ENCODE assay signal across 8 cellular contexts in genomic region chr17:44217738-44218343, GRCh38. TPM values are rescaled to one million over a fixed set of nuclear protein-coding genes. Genes with fewer than 3 reads are reported as not detected.
DNase-seq lines count a peak whose midpoint lies in the region; ATAC-seq, FAIRE-seq and TF ChIP-seq lines count a peak whose summit lies in the region.

No MANE protein-coding gene starts in this region.

- peaks cover 0 to 46% (median 31%) of the 10 kb centered on the region in 9 donors for H3K36me3 ChIP-seq in heart right ventricle
- peaks cover 25 to 29% of the 10 kb centered on the region in 2 experiments for H3K36me3 ChIP-seq in GM12878 (ENCODE audit: control insufficient read depth in 2 of 2, insufficient read depth in 2 of 2, low read length in 1 of 2)
- H3K36me3 ChIP-seq in mesodermal cell (ENCODE audit: control insufficient read depth, insufficient read depth, low read length): peaks cover 41% of the 10 kb centered on the region

- H3K9me3 ChIP-seq in heart right ventricle (no peaks in the 10 kb centered on the region), GM12878 (replicated peaks; ENCODE audit: control insufficient read depth, insufficient read depth, low read length) (no peaks in the 10 kb centered on the region), mesodermal cell (ENCODE audit: control insufficient read depth, low read length) (no peaks in the 10 kb centered on the region)

- RAD21 ChIA-PET in GM12878 (lab: Charles Lee; ENCODE audit: unreplicated experiment): interaction anchor here (0.7 to 2.4 kb wide), 13 partner anchors 8 to 274 kb away, joined by 3 to 14 read pairs (median 5); partner anchors contain the start of genes ATXN7L3 and GRN

- intact Hi-C loops in heart right ventricle (cut with DNase I) (loop anchor here in 3 of 10 donors (2.0 to 5.0 kb wide), 3 partner anchors 31 to 107 kb away; partner anchors contain the start of genes SLC25A39 (in 2 of the 3) and TMUB2 (in 1 of the 3)), Right ventricle myocardium superior (cut with DNase I) (no loop called here), GM12878 (cut with micrococcal nuclease; ENCODE audit: unreplicated experiment) (loop anchor here (2.0 to 10.0 kb wide), 2 partner anchors 131 to 287 kb away; partner anchors contain the start of gene GPATCH8)

- H3K27me3 ChIP-seq in heart right ventricle: no peaks in the 10 kb centered on the region
- H3K27me3 ChIP-seq in GM12878 (replicated peaks in 1 of 2; ENCODE audit: control insufficient read depth in 2 of 2, insufficient read depth in 2 of 2, low read length in 1 of 2): no peaks in the 10 kb centered on the region

- H3K4me2 ChIP-seq in GM12878 (ENCODE audit: control insufficient read depth, insufficient read depth): peak overlapping the region; percentile 97

- ATAC-seq in heart right ventricle (no peak), Right ventricle myocardium superior (ENCODE audit: poor library complexity) (no peak), GM12878 (no peak), GM18861 (IDR thresholded peaks at IDR 0.05; ENCODE audit: unreplicated experiment) (no peak), GM19463 (IDR thresholded peaks at IDR 0.05; ENCODE audit: unreplicated experiment) (no peak)

- no peak for FAIRE-seq in GM12878 (lab: Jason Lieb, UNC)

- peak overlapping the region; percentile 23 to 98 (median 92) for H3K4me3 ChIP-seq in heart right ventricle
- peak overlapping the region; percentile 82 for H3K4me3 ChIP-seq in GM12878
- peak overlapping the region; percentile 72 for H3K4me3 ChIP-seq in mesodermal cell (ENCODE audit: extremely low read depth, insufficient read depth, low read length, poor library complexity, severe bottlenecking)

- peak overlapping the region in 9 of 10 donors; percentile 98 to 100 (median 100) for H3K27ac ChIP-seq in heart right ventricle
- peak overlapping the region; percentile 80 for H3K27ac ChIP-seq in GM12878 (ENCODE audit: control insufficient read depth, insufficient read depth)
- H3K27ac ChIP-seq in mesodermal cell (ENCODE audit: low read depth, low read length, severe bottlenecking): peak overlapping the region; percentile 86

- no peaks in the 10 kb centered on the region for H4K20me1 ChIP-seq in GM12878 (ENCODE audit: control insufficient read depth, insufficient read depth)

- POLR2A ChIA-PET in GM12878 (lab: Charles Lee): interaction anchor here (0.6 to 3.0 kb wide), 12 partner anchors 8 to 377 kb away, joined by 3 to 30 read pairs (median 5); partner anchors contain the start of genes GPATCH8, GRN, SLC25A39 and TMUB2

- peaks cover 71% of the 10 kb centered on the region for H3K79me2 ChIP-seq in GM12878 (ENCODE audit: control insufficient read depth, insufficient read depth, low read length)

- H3K4me1 ChIP-seq in heart right ventricle: peaks cover 5 to 43% (median 31%) of the 10 kb centered on the region in 9 donors
- H3K4me1 ChIP-seq in GM12878 (ENCODE audit: control insufficient read depth, insufficient read depth, low read length): peaks cover 20% of the 10 kb centered on the region
- H3K4me1 ChIP-seq in mesodermal cell (ENCODE audit: control insufficient read depth, insufficient read depth, low read length, poor library complexity, severe bottlenecking): peaks cover 8% of the 10 kb centered on the region

- CTCF ChIA-PET in GM12878 (lab: Yijun Ruan, JAX): interaction anchor here (0.9 to 3.9 kb wide), 11 partner anchors 8 to 306 kb away, joined by 3 to 43 read pairs (median 8); partner anchors contain the start of genes ATXN7L3, GRN, SLC25A39 and TMUB2

- TF ChIP-seq RAD21 in GM12878 (IDR thresholded peaks at IDR 0.05; ENCODE audit: insufficient read depth, low read depth, low read length): no peak

- TF ChIP-seq CTCF in heart right ventricle (IDR thresholded peaks at IDR 0.05): no peak
- no peak for TF ChIP-seq CTCF in GM12878 (IDR thresholded peaks at IDR 0.05 in 2 of 3, conservative IDR thresholded peaks at IDR 0.05 in 1 of 3; ENCODE audit: control insufficient read depth in 2 of 3, extremely low read depth in 1 of 3, insufficient read depth in 1 of 3, low read depth in 3 of 3, low read length in 3 of 3)

- peak overlapping the region; percentile 77 for H3K9ac ChIP-seq in GM12878 (ENCODE audit: control insufficient read depth, insufficient read depth, low read length)

- in situ Hi-C loops in GM12878 (cut with MboI): loop anchor here (25.0 kb wide), 1 partner anchor 294 kb away; the partner anchor contains the start of gene GPATCH8

- TF ChIP-seq POLR2A in GM12878 (IDR thresholded peaks at IDR 0.05; ENCODE audit: low read depth, low read length): no peak; the same call in 1 of the 2 replicates

- peak in 1 of 2 donors; percentile 27 for DNase-seq in heart right ventricle
- DNase-seq in Right ventricle myocardium superior: no peak
- no peak for DNase-seq in GM12878 (ENCODE audit: low read depth, low spot score)
- DNase-seq in stimulated activated CD4-positive, alpha-beta T cell treated with anti-CD3 and anti-CD28 coated beads, Interleukin-15, amount 100 ng/mL, for 24 hours: no peak
- no peak for DNase-seq in NCI-H2196 treated with DMSO at 0.1 percent for 48 hours (lab: John Stamatoyannopoulos, UW; ENCODE audit: unreplicated experiment)

- WGBS in heart right ventricle, 2 donors: 6 to 8% methylated on average over 10 of the region's 10 CpGs
- WGBS in GM12878 (ENCODE audit: insufficient coverage, insufficient replicate concordance, low lambda C conversion rate, missing lambda C conversion rate): 0% methylated on average over 10 of the region's 10 CpGs
- WGBS in mesodermal cell (ENCODE audit: insufficient coverage in 2 of 2), 2 experiments: 23% methylated on average over 10 of the region's 10 CpGs; no CpG with 5 or more reads in 1 of the 2 experiments

- no peak for TF ChIP-seq EP300 in GM12878 (IDR thresholded peaks at IDR 0.05; ENCODE audit: borderline replicate concordance in 1 of 2, control insufficient read depth in 1 of 2, low read depth in 2 of 2, low read length in 2 of 2)

- peak overlapping the region; percentile 21 for H2AFZ ChIP-seq in GM12878 (ENCODE audit: control insufficient read depth, low read depth, low read length)

- SMC1A ChIA-PET in GM12878 (lab: Charles Lee; ENCODE audit: uncharacterized antibody, unreplicated experiment): interaction anchor here (0.7 to 2.6 kb wide), 10 partner anchors 8 to 130 kb away, joined by 3 to 14 read pairs (median 7); partner anchors contain the start of genes GRN and SLC25A39

- BruUV-seq in GM12878 (replicated peaks; lab: Mats Ljungman, UMichigan): no TSS peak

RNA-seq across cellular contexts. Expression of gene UBTF, which starts 1.6 kb away (rescaled TPM):
- total RNA-seq in heart right ventricle (10 to 100 TPM; 35.9 to 56.3 (median 42.5) TPM), Right ventricle myocardium superior (52.7 TPM), GM12878 (2014; rRNA removed) (91.9 and 92.2 TPM in 2 replicates), GM12878 (2014; rRNA removed; fragmentation: Illumina TruSeq; extraction: Trizol) (71.8 and 80.6 TPM in 2 replicates), GM12878 (2021) (118 and 124 TPM in 2 replicates)
- polyA plus RNA-seq in heart right ventricle (10 to 100 TPM; 30.8 to 34.4 TPM), GM12878 (2011; rRNA removed) (28.5 and 32.9 TPM in 2 replicates), GM12878 (2014; fragmentation: Illumina TruSeq; extraction: Trizol) (78.4 and 110 TPM in 2 replicates), GM12878 (2014; fragmentation: Nextera tagmentation; extraction: Ambion mirVana) (1 to 10 TPM; 2.2 to 4.3 TPM), GM12878 (2014; rRNA removed) (79.5 and 89.3 TPM in 2 replicates), GM12878 (2016; fragmentation: Nextera tagmentation; extraction: Ambion mirVana) (10 to 100 TPM; 77.0 to 79.8 TPM)
- 81.2 and 86.5 TPM in 2 replicates for total RNA-seq in GM12878 (2013; cell fraction: nucleolus; rRNA removed)
- 26.0 TPM for polyA plus RNA-seq in GM12878 (2011; ENCODE audit: low read depth)
- 26.6 and 28.2 TPM in 2 replicates for polyA plus RNA-seq in GM12878 (2011; cell fraction: cytosol; rRNA removed)
- 60.3 and 110 TPM in 2 replicates for polyA plus RNA-seq in GM12878 (2011; cell fraction: nucleus; rRNA removed)
- 43.0 and 54.3 TPM in 2 replicates for polyA plus RNA-seq in GM12878 (2012)
- polyA minus RNA-seq in GM12878 (2011; rRNA and poly(A)+ RNA removed): 22.5 and 30.8 TPM in 2 replicates
- 12.6 and 18.1 TPM in 2 replicates for polyA minus RNA-seq in GM12878 (2011; cell fraction: cytosol; rRNA and poly(A)+ RNA removed)
- polyA minus RNA-seq in GM12878 (2011; cell fraction: nucleus; rRNA and poly(A)+ RNA removed): 29.5 and 60.7 TPM in 2 replicates
- polyA plus RNA-seq in mesodermal cell (2013, experiment 1 of 2): 40.7 TPM
- polyA plus RNA-seq in mesodermal cell (2013, experiment 2 of 2): 41.7 TPM

RNA-seq across cellular contexts. Expression of gene ATXN7L3, which starts 18.2 kb away (rescaled TPM):
- total RNA-seq in heart right ventricle: 10 to 100 TPM; 23.7 to 40.6 (median 32.4) TPM
- polyA plus RNA-seq in heart right ventricle: 10 to 100 TPM; 29.0 to 29.8 TPM
- 35.7 TPM for total RNA-seq in Right ventricle myocardium superior
- 40.9 and 44.3 TPM in 2 replicates for total RNA-seq in GM12878 (2013; cell fraction: nucleolus; rRNA removed)
- 35.4 and 41.2 TPM in 2 replicates for total RNA-seq in GM12878 (2014; rRNA removed)
- total RNA-seq in GM12878 (2014; rRNA removed; fragmentation: Illumina TruSeq; extraction: Trizol): 26.8 and 27.6 TPM in 2 replicates
- total RNA-seq in GM12878 (2021): 75.5 and 78.7 TPM in 2 replicates
- 13.0 TPM for polyA plus RNA-seq in GM12878 (2011; ENCODE audit: low read depth)
- 36.1 and 41.3 TPM in 2 replicates for polyA plus RNA-seq in GM12878 (2011; rRNA removed)
- polyA plus RNA-seq in GM12878 (2011; cell fraction: cytosol; rRNA removed): 42.6 TPM in 2 replicates
- 96.8 and 107 TPM in 2 replicates for polyA plus RNA-seq in GM12878 (2011; cell fraction: nucleus; rRNA removed)
- polyA plus RNA-seq in GM12878 (2012): 24.0 and 30.1 TPM in 2 replicates
- polyA plus RNA-seq in GM12878 (2014; fragmentation: Illumina TruSeq; extraction: Trizol): 27.7 and 37.9 TPM in 2 replicates
- polyA plus RNA-seq in GM12878 (2014; fragmentation: Nextera tagmentation; extraction: Ambion mirVana): 1 to 10 TPM in 1 of 2 experiments, under 1 TPM in 1; 0.71 to 2.3 TPM
- 44.8 and 48.6 TPM in 2 replicates for polyA plus RNA-seq in GM12878 (2014; rRNA removed)
- 1 to 10 TPM; 6.8 to 8.8 TPM for polyA plus RNA-seq in GM12878 (2016; fragmentation: Nextera tagmentation; extraction: Ambion mirVana)
- polyA minus RNA-seq in GM12878 (2011; rRNA and poly(A)+ RNA removed): 39.7 and 45.8 TPM in 2 replicates
- polyA minus RNA-seq in GM12878 (2011; cell fraction: cytosol; rRNA and poly(A)+ RNA removed): 11.5 and 13.8 TPM in 2 replicates
- polyA minus RNA-seq in GM12878 (2011; cell fraction: nucleus; rRNA and poly(A)+ RNA removed): 30.8 and 60.6 TPM in 2 replicates
- polyA plus RNA-seq in mesodermal cell (2013, experiment 1 of 2): 72.6 TPM
- polyA plus RNA-seq in mesodermal cell (2013, experiment 2 of 2): 63.1 TPM

RNA-seq across cellular contexts. Expression of gene TMUB2, which starts 31.1 kb away (rescaled TPM):
- total RNA-seq in heart right ventricle: 10 to 100 TPM; 16.3 to 28.3 (median 19.6) TPM
- polyA plus RNA-seq in heart right ventricle: 10 to 100 TPM; 27.8 to 37.2 TPM
- total RNA-seq in Right ventricle myocardium superior: 19.6 TPM
- 24.8 and 26.0 TPM in 2 replicates for total RNA-seq in GM12878 (2013; cell fraction: nucleolus; rRNA removed)
- 23.8 and 24.0 TPM in 2 replicates for total RNA-seq in GM12878 (2014; rRNA removed)
- total RNA-seq in GM12878 (2014; rRNA removed; fragmentation: Illumina TruSeq; extraction: Trizol): 10.3 and 10.6 TPM in 2 replicates
- total RNA-seq in GM12878 (2021): 18.5 and 20.1 TPM in 2 replicates
- polyA plus RNA-seq in GM12878 (2011; ENCODE audit: low read depth): 16.3 TPM
- 16.1 and 20.8 TPM in 2 replicates for polyA plus RNA-seq in GM12878 (2011; rRNA removed)
- 28.3 and 36.9 TPM in 2 replicates for polyA plus RNA-seq in GM12878 (2011; cell fraction: cytosol; rRNA removed)
- 147 and 181 TPM in 2 replicates for polyA plus RNA-seq in GM12878 (2011; cell fraction: nucleus; rRNA removed)
- 23.6 and 29.4 TPM in 2 replicates for polyA plus RNA-seq in GM12878 (2012)
- 10.0 and 19.2 TPM in 2 replicates for polyA plus RNA-seq in GM12878 (2014; fragmentation: Illumina TruSeq; extraction: Trizol)
- polyA plus RNA-seq in GM12878 (2014; fragmentation: Nextera tagmentation; extraction: Ambion mirVana): 1 to 10 TPM; 4.3 to 5.9 TPM
- polyA plus RNA-seq in GM12878 (2014; rRNA removed): 29.6 and 34.0 TPM in 2 replicates
- 10 to 100 TPM; 21.0 to 21.3 TPM for polyA plus RNA-seq in GM12878 (2016; fragmentation: Nextera tagmentation; extraction: Ambion mirVana)
- 10.5 and 15.0 TPM in 2 replicates for polyA minus RNA-seq in GM12878 (2011; rRNA and poly(A)+ RNA removed)
- polyA minus RNA-seq in GM12878 (2011; cell fraction: cytosol; rRNA and poly(A)+ RNA removed): 5.1 and 6.2 TPM in 2 replicates
- 12.0 and 17.9 TPM in 2 replicates for polyA minus RNA-seq in GM12878 (2011; cell fraction: nucleus; rRNA and poly(A)+ RNA removed)
- polyA plus RNA-seq in mesodermal cell (2013, experiment 1 of 2): 36.3 TPM
- polyA plus RNA-seq in mesodermal cell (2013, experiment 2 of 2): 30.8 TPM

RNA-seq across cellular contexts. Expression of gene ASB16, which starts 47.3 kb away (rescaled TPM):
- total RNA-seq in heart right ventricle: 10 to 100 TPM; 12.4 to 16.4 (median 13.6) TPM
- polyA plus RNA-seq in heart right ventricle: 1 to 10 TPM in 1 of 2 donors, under 1 TPM in 1; 0.64 to 6.5 TPM
- 14.8 TPM for total RNA-seq in Right ventricle myocardium superior
- total RNA-seq in GM12878 (2013; cell fraction: nucleolus; rRNA removed): not detected in 2 replicates
- not detected in 2 replicates for total RNA-seq in GM12878 (2014; rRNA removed)
- not detected in 2 replicates for total RNA-seq in GM12878 (2014; rRNA removed; fragmentation: Illumina TruSeq; extraction: Trizol)
- total RNA-seq in GM12878 (2021): 0.19 and 0.23 TPM in 2 replicates
- 0.56 TPM for polyA plus RNA-seq in GM12878 (2011; ENCODE audit: low read depth)
- not detected in 2 replicates for polyA plus RNA-seq in GM12878 (2011; rRNA removed)
- polyA plus RNA-seq in GM12878 (2011; cell fraction: cytosol; rRNA removed): 0.06 TPM in 1 of 2 replicates, not detected in the other
- polyA plus RNA-seq in GM12878 (2011; cell fraction: nucleus; rRNA removed): 0.25 and 0.41 TPM in 2 replicates
- 0.90 and 1.5 TPM in 2 replicates for polyA plus RNA-seq in GM12878 (2012)
- not detected in 2 replicates for polyA plus RNA-seq in GM12878 (2014; fragmentation: Illumina TruSeq; extraction: Trizol)
- under 1 TPM in 1 of 2 experiments, not detected in 1; 0.07 TPM for polyA plus RNA-seq in GM12878 (2014; fragmentation: Nextera tagmentation; extraction: Ambion mirVana)
- polyA plus RNA-seq in GM12878 (2014; rRNA removed): 0.11 and 1.1 TPM in 2 replicates
- polyA plus RNA-seq in GM12878 (2016; fragmentation: Nextera tagmentation; extraction: Ambion mirVana): under 1 TPM; 0.44 to 0.56 TPM
- not detected in 2 replicates for polyA minus RNA-seq in GM12878 (2011; rRNA and poly(A)+ RNA removed)
- polyA minus RNA-seq in GM12878 (2011; cell fraction: cytosol; rRNA and poly(A)+ RNA removed): not detected in 2 replicates
- 0.29 TPM in 1 of 2 replicates, not detected in the other for polyA minus RNA-seq in GM12878 (2011; cell fraction: nucleus; rRNA and poly(A)+ RNA removed)
- polyA plus RNA-seq in mesodermal cell (2013, experiment 1 of 2): not detected
- polyA plus RNA-seq in mesodermal cell (2013, experiment 2 of 2): not detected

RNA-seq across cellular contexts. Expression of gene SLC4A1, which starts 50.1 kb away (rescaled TPM):
- 1 to 10 TPM in 2 of 10 donors, under 1 TPM in 8; 0.11 to 2.4 (median 0.53) TPM for total RNA-seq in heart right ventricle
- polyA plus RNA-seq in heart right ventricle: under 1 TPM in 1 of 2 donors, not detected in 1; 0.06 TPM
- total RNA-seq in Right ventricle myocardium superior: 0.30 TPM
- total RNA-seq in GM12878 (2013; cell fraction: nucleolus; rRNA removed): not detected in 2 replicates
- total RNA-seq in GM12878 (2014; rRNA removed): not detected in 2 replicates
- not detected in 2 replicates for total RNA-seq in GM12878 (2014; rRNA removed; fragmentation: Illumina TruSeq; extraction: Trizol)
- not detected in 2 replicates for total RNA-seq in GM12878 (2021)
- polyA plus RNA-seq in GM12878 (2011; ENCODE audit: low read depth): not detected
- not detected in 2 replicates for polyA plus RNA-seq in GM12878 (2011; rRNA removed)
- not detected in 2 replicates for polyA plus RNA-seq in GM12878 (2011; cell fraction: cytosol; rRNA removed)
- not detected in 2 replicates for polyA plus RNA-seq in GM12878 (2011; cell fraction: nucleus; rRNA removed)
- polyA plus RNA-seq in GM12878 (2012): 0.03 TPM in 1 of 2 replicates, not detected in the other
- not detected in 2 replicates for polyA plus RNA-seq in GM12878 (2014; fragmentation: Illumina TruSeq; extraction: Trizol)
- not detected for polyA plus RNA-seq in GM12878 (2014; fragmentation: Nextera tagmentation; extraction: Ambion mirVana)
- 0.03 and 0.04 TPM in 2 replicates for polyA plus RNA-seq in GM12878 (2014; rRNA removed)
- polyA plus RNA-seq in GM12878 (2016; fragmentation: Nextera tagmentation; extraction: Ambion mirVana): not detected
- polyA minus RNA-seq in GM12878 (2011; rRNA and poly(A)+ RNA removed): not detected in 2 replicates
- not detected in 2 replicates for polyA minus RNA-seq in GM12878 (2011; cell fraction: cytosol; rRNA and poly(A)+ RNA removed)
- not detected in 2 replicates for polyA minus RNA-seq in GM12878 (2011; cell fraction: nucleus; rRNA and poly(A)+ RNA removed)
- not detected for polyA plus RNA-seq in mesodermal cell (2013, experiment 1 of 2)
- polyA plus RNA-seq in mesodermal cell (2013, experiment 2 of 2): not detected
